ENCODE assay signal across 12 cellular contexts in genomic region chr5:172666251-172666650, GRCh38. TPM values are rescaled to one million over a fixed set of nuclear protein-coding genes. Genes with fewer than 3 reads are reported as not detected.
A peak's percentile ranks its signal among the peaks of the same experiment; 100 is the strongest.
DNase-seq lines count a peak whose midpoint lies in the region; ATAC-seq, FAIRE-seq and TF ChIP-seq lines count a peak whose summit lies in the region.
"Had no signal": no experiment of that assay in that cellular context is flagged by ENCODE, and none has a peak within 500 bp of the region (broad histone marks: within the 10 kb centered on the region; RNA-seq: fewer than 3 reads in every experiment).

No MANE protein-coding gene starts in this region.

- no peak for TF ChIP-seq POLR2A in GM12891 (IDR thresholded peaks at IDR 0.05; ENCODE audit: low read depth, low read length)

- no peak overlapping the region for H3K9ac ChIP-seq in PC-3 (ENCODE audit: low read length)

- no peak for ATAC-seq in PC-3
- ATAC-seq in pancreas = peak; percentile 48 to 69 (median 52)
- no peak for ATAC-seq in GM18858 (IDR thresholded peaks at IDR 0.05; ENCODE audit: unreplicated experiment)
- ATAC-seq in HG03457 (IDR thresholded peaks at IDR 0.05; ENCODE audit: unreplicated experiment) = no peak

- DNase-seq in GM12891 (ENCODE audit: insufficient read length, low spot score) (no peak), PC-3 (peak; percentile 19), fibroblast of peridontal ligament (ENCODE audit: extremely low read depth) (peak; percentile 18), pancreas (no peak), NOMO-1 treated with dmso at 0.1 percent for 144 hours (lab: John Stamatoyannopoulos, UW; ENCODE audit: unreplicated experiment) (no peak), NCI-H146 treated with DMSO at 0.1 percent for 48 hours (lab: John Stamatoyannopoulos, UW; ENCODE audit: unreplicated experiment) (no peak)
- DNase-seq: activated CD4-positive, alpha-beta memory T cell treated with anti-CD3 and anti-CD28 coated beads for 36 hours; NCI-H748 treated with DMSO at 0.1 percent for 48 hours had no signal

- no peaks in the 10 kb centered on the region for H3K79me2 ChIP-seq in PC-3 (ENCODE audit: low read length)

- H3K27ac ChIP-seq in PC-3 (ENCODE audit: low read length) (no peak overlapping the region), pancreas (no peak overlapping the region)
- H3K27ac ChIP-seq: neutrophil had no signal

- CTCF ChIA-PET in PC-3 (lab: Charles Lee) = no interaction called here

- H3K36me3 ChIP-seq in PC-3 (ENCODE audit: low read depth, low read length) (no peaks in the 10 kb centered on the region), pancreas (no peaks in the 10 kb centered on the region)
- H3K36me3 ChIP-seq: neutrophil had no signal

- H4K20me1 ChIP-seq in PC-3 (ENCODE audit: low read length) = no peaks in the 10 kb centered on the region

- H3F3A ChIP-seq in PC-3 (ENCODE audit: low read length, unreplicated experiment) = no peaks in the 10 kb centered on the region

- H3K27me3 ChIP-seq in PC-3 (ENCODE audit: low read length) = no peaks in the 10 kb centered on the region
- H3K27me3 ChIP-seq in pancreas = no peaks in the 10 kb centered on the region

- POLR2A ChIA-PET in PC-3 (lab: Charles Lee; ENCODE audit: unreplicated experiment) = interaction anchor here (0.6 kb wide), 1 partner anchor 652 kb away, joined by 4 read pairs; no protein-coding TSS in a partner anchor

- intact Hi-C loops in PC-3 (cut with micrococcal nuclease) (loop anchor here (1.0 kb wide), 1 partner anchor 31 kb away; no protein-coding TSS in a partner anchor), pancreas (cut with DNase I) (no loop called here)

- H3K9me2 ChIP-seq in PC-3 (replicated peaks; ENCODE audit: low read length) = no peaks in the 10 kb centered on the region

- BruUV-seq in PC-3 (replicated peaks; lab: Mats Ljungman, UMichigan) = no TSS peak

- no peak overlapping the region for H2AFZ ChIP-seq in PC-3 (ENCODE audit: low read length)

- H3K4me3 ChIP-seq in PC-3 (ENCODE audit: low read length) = no peak overlapping the region
- H3K4me3 ChIP-seq in pancreas = no peak overlapping the region

- TF ChIP-seq CTCF in PC-3 (conservative IDR thresholded peaks at IDR 0.05; ENCODE audit: low read depth, low read length) (peak; percentile 24; the same call in 1 of the 2 replicates), pancreas (IDR thresholded peaks at IDR 0.05) (no peak)

- peak; percentile 40 for FAIRE-seq in GM12891 (lab: Jason Lieb, UNC)
- FAIRE-seq in pancreas (lab: Jason Lieb, UNC) = no peak
- FAIRE-seq: colon had no signal

- 60 to 83% methylated on average over 7 of the region's 7 CpGs for WGBS in pancreas, 2 donors

- no peak overlapping the region for H3K4me2 ChIP-seq in PC-3 (ENCODE audit: low read length)

- H3K9me3 ChIP-seq in PC-3 (ENCODE audit: low read length) (no peaks in the 10 kb centered on the region), pancreas (no peaks in the 10 kb centered on the region)
- H3K9me3 ChIP-seq: neutrophil had no signal

- no peaks in the 10 kb centered on the region for H3K4me1 ChIP-seq in PC-3 (ENCODE audit: insufficient read depth, low read length)
- no peaks in the 10 kb centered on the region for H3K4me1 ChIP-seq in pancreas

TF ChIP-seq in GM12891, 5 proteins besides CTCF, POLR2A, EP300 and RAD21:
- TF ChIP-seq SPI1 (IDR thresholded peaks at IDR 0.05; ENCODE audit: low read depth, low read length) (no peak), TAF1 (IDR thresholded peaks at IDR 0.05; ENCODE audit: low read depth, low read length) (no peak), POU2F2 (IDR thresholded peaks at IDR 0.05; ENCODE audit: low read depth, low read length) (no peak), PAX5 (IDR thresholded peaks at IDR 0.05; ENCODE audit: insufficient read depth, low read length, severe bottlenecking) (no peak), POLR2AphosphoS5 (IDR thresholded peaks at IDR 0.05; ENCODE audit: low read depth, low read length) (no peak)

RNA-seq across cellular contexts. Expression of gene NEURL1B, which starts 25.2 kb away (rescaled TPM):
- polyA plus RNA-seq in GM12891 (2012; ENCODE audit: low read depth, missing spikeins) = 0.30 TPM
- total RNA-seq in PC-3 (2014; rRNA removed) (0.95 and 2.5 TPM in 2 replicates), pancreas (1 to 10 TPM; 2.8 to 7.8 (median 4.2) TPM)
- 1 to 10 TPM; 3.4 to 4.5 TPM for polyA plus RNA-seq in pancreas

Comparison
In these comparisons a context has a peak if more than half of its experiments do, and no peak if none do; other contexts are left out.
1. DNase-seq: peak in PC-3 (single experiment) and fibroblast of peridontal ligament (single experiment); none in GM12891 (single experiment), pancreas (0 of 6), NOMO-1 treated with dmso at 0.1 percent for 144 hours (single experiment) and NCI-H146 treated with DMSO at 0.1 percent for 48 hours (single experiment).
2. ATAC-seq: peak in pancreas (4 of 4); none in PC-3 (single experiment), GM18858 (single experiment) and HG03457 (single experiment).